Comparison of ENCODE assay signal across 8 cellular contexts in genomic region chr13:37059848-37060192, GRCh38.
DNase-seq lines count a peak whose midpoint lies in the region; ATAC-seq and TF ChIP-seq lines count a peak whose summit lies in the region.

No MANE protein-coding gene starts in this region.

- H3K36me3 ChIP-seq in brain microvascular endothelial cell (replicated peaks) (peaks cover 2% of the 10 kb centered on the region), muscle layer of colon (ENCODE audit: insufficient read depth, low read length) (no peaks in the 10 kb centered on the region)

- H3K4me1 Mint-ChIP-seq in T-helper 1 cell treated with Interleukin-12 subunit alpha and Interleukin-12 subunit beta and Interleukin-4 antibody, amounts not matched to agents 30 μg/mL and 1 μg/mL, for 36 hours (ENCODE audit: low read depth): peaks cover 19% of the 10 kb centered on the region

- DNase-seq in T-helper 1 cell (no peak), brain microvascular endothelial cell (no peak), hippocampal formation (lab: John Stamatoyannopoulos, UW) (no peak), NCI-H1092 (lab: John Stamatoyannopoulos, UW) (no peak), nucleus accumbens (lab: John Stamatoyannopoulos, UW) (no peak)

- peaks cover 7% of the 10 kb centered on the region for H3K27me3 Mint-ChIP-seq in T-helper 1 cell treated with Interleukin-12 subunit alpha and Interleukin-12 subunit beta and Interleukin-4 antibody, amounts not matched to agents 30 μg/mL and 1 μg/mL, for 36 hours (ENCODE audit: low read depth)

- H3K27me3 ChIP-seq in brain microvascular endothelial cell (replicated peaks): no peaks in the 10 kb centered on the region
- no peaks in the 10 kb centered on the region for H3K27me3 ChIP-seq in muscle layer of colon (ENCODE audit: control insufficient read depth in 1 of 2, insufficient read depth in 2 of 2, low read length in 2 of 2)

- TF ChIP-seq CTCF in brain microvascular endothelial cell (IDR thresholded peaks at IDR 0.05; ENCODE audit: low read depth, low read length, missing control alignments): no peak

- H3K4me3 ChIP-seq in brain microvascular endothelial cell (ENCODE audit: low read depth, low read length) (peak overlapping the region; percentile 85), muscle layer of colon (ENCODE audit: low read depth in 1 of 2, low read length in 2 of 2) (peak overlapping the region; percentile 55 to 92)

- peak overlapping the region; percentile 97 for H3K4me3 Mint-ChIP-seq in T-helper 1 cell treated with Interleukin-12 subunit alpha and Interleukin-12 subunit beta and Interleukin-4 antibody, amounts not matched to agents 30 μg/mL and 1 μg/mL, for 36 hours

- ATAC-seq in HG03139 (IDR thresholded peaks at IDR 0.05; ENCODE audit: unreplicated experiment): peak; percentile 16

- H3K27ac Mint-ChIP-seq in T-helper 1 cell treated with Interleukin-12 subunit alpha and Interleukin-12 subunit beta and Interleukin-4 antibody, amounts not matched to agents 30 μg/mL and 1 μg/mL, for 36 hours: peak overlapping the region; percentile 98

- H3K9me3 ChIP-seq in muscle layer of colon (ENCODE audit: low read length): no peaks in the 10 kb centered on the region

- H3K9ac ChIP-seq in muscle layer of colon (ENCODE audit: low read length): peak overlapping the region; percentile 72

- H3K4me1 ChIP-seq in muscle layer of colon (ENCODE audit: insufficient read depth, low read length): peaks cover 12% of the 10 kb centered on the region

- H3K27ac ChIP-seq in brain microvascular endothelial cell: peak overlapping the region; percentile 16
- H3K27ac ChIP-seq in muscle layer of colon (ENCODE audit: low read depth, low read length): peak overlapping the region; percentile 80

- H3K36me3 Mint-ChIP-seq in T-helper 1 cell treated with Interleukin-12 subunit alpha and Interleukin-12 subunit beta and Interleukin-4 antibody, amounts not matched to agents 30 μg/mL and 1 μg/mL, for 36 hours (ENCODE audit: low read depth): peaks cover 13% of the 10 kb centered on the region

- in situ Hi-C loops in brain microvascular endothelial cell (cut with HindIII; ENCODE audit: low pct_ligation_motif_present, low sequenced_read_pairs): no loop called here

- no peaks in the 10 kb centered on the region for H3K9me3 Mint-ChIP-seq in T-helper 1 cell treated with Interleukin-12 subunit alpha and Interleukin-12 subunit beta and Interleukin-4 antibody, amounts not matched to agents 30 μg/mL and 1 μg/mL, for 36 hours
